Comparison of ENCODE assay signal across 21 cellular contexts in genomic region chr6:9365378-9365777, GRCh38.
A peak's percentile ranks its signal among the peaks of the same experiment; 100 is the strongest.
DNase-seq lines count a peak whose midpoint lies in the region; FAIRE-seq and TF ChIP-seq lines count a peak whose summit lies in the region.
"Had no signal": no experiment of that assay in that cellular context is flagged by ENCODE, and none has a peak within 500 bp of the region (broad histone marks: within the 10 kb centered on the region; RNA-seq: fewer than 3 reads in every experiment).

No MANE protein-coding gene starts in this region.

- no peaks in the 10 kb centered on the region for H3K36me3 ChIP-seq in kidney (ENCODE audit: control insufficient read depth in 1 of 2, insufficient read depth in 2 of 2, low read length in 2 of 2)
- H3K36me3 ChIP-seq: BLaER1 treated with 17β-estradiol and CSF1 and Interleukin-3, amounts not matched to agents 10 nM and 100 nM had no signal

- no peak for TF ChIP-seq CTCF in kidney (IDR thresholded peaks at IDR 0.05; ENCODE audit: borderline replicate concordance, extremely low read depth, insufficient read depth)

- DNase-seq in kidney (no peak), GM12892 (ENCODE audit: insufficient read length) (no peak), ecto neural progenitor cell (ENCODE audit: low spot score) (no peak), HuH-7.5 (ENCODE audit: low spot score) (no peak), substantia nigra (lab: John Stamatoyannopoulos, UW) (no peak)
- DNase-seq: 8988T; AML-193; Caco-2; Calu3; CD4-positive, alpha-beta T cell; CD8-positive, alpha-beta T cell; DMS79 treated with DMSO at 0.1 percent for 48 hours; GDM1 had no signal

- FAIRE-seq in G401.6 (lab: Jason Lieb, UNC) (peak; percentile 85), colon (lab: Jason Lieb, UNC) (peak; percentile 24), kidney (lab: Jason Lieb, UNC) (peak; percentile 67), GM12892 (lab: Jason Lieb, UNC) (no peak)
- FAIRE-seq: A549, D721Med, GM12878, GM19239 had no signal

- H3K27ac ChIP-seq in kidney (ENCODE audit: low read depth in 2 of 2, low read length in 2 of 2) (no peak overlapping the region), substantia nigra (ENCODE audit: low read depth, low read length, poor library complexity, severe bottlenecking) (no peak overlapping the region)
- H3K27ac ChIP-seq: A549; BLaER1 treated with 17β-estradiol and CSF1 and Interleukin-3, amounts not matched to agents 10 nM and 100 nM; C4-2B had no signal

- H3K4me3 ChIP-seq in kidney (ENCODE audit: low read length in 2 of 2): no peak overlapping the region
- H3K4me3 ChIP-seq: A549; BLaER1 treated with 17β-estradiol and CSF1 and Interleukin-3, amounts not matched to agents 10 nM and 100 nM; GM12878 had no signal

- H3K9me3 ChIP-seq in kidney (ENCODE audit: control insufficient read depth in 1 of 2, low read length in 2 of 2): peaks cover 0 to 2% of the 10 kb centered on the region in 2 donors

- intact Hi-C loops in kidney (cut with DNase I): no loop called here

- H3K4me1 ChIP-seq in kidney (ENCODE audit: control insufficient read depth in 1 of 2, insufficient read depth in 1 of 2, low read depth in 1 of 2, low read length in 2 of 2): no peaks in the 10 kb centered on the region
- H3K4me1 ChIP-seq: BLaER1 treated with 17β-estradiol and CSF1 and Interleukin-3, amounts not matched to agents 10 nM and 100 nM; Caco-2 had no signal

- no peak overlapping the region for H3K9ac ChIP-seq in kidney (ENCODE audit: low read length in 2 of 2)
- H3K9ac ChIP-seq: BLaER1 treated with 17β-estradiol and CSF1 and Interleukin-3, amounts not matched to agents 10 nM and 100 nM had no signal

- no peak for TF ChIP-seq POLR2A in GM12892 (IDR thresholded peaks at IDR 0.05; ENCODE audit: low read depth, low read length)
